In genomic region chr20:49727473-49727872, GRCh38 we compare ENCODE assay signal across 1 cellular context.
TF ChIP-seq lines count a peak whose summit lies in the region.

No MANE protein-coding gene starts in this region.

TF ChIP-seq in GM23338, 12 proteins besides CTCF, POLR2A, EP300 and RAD21 (continued from another document):
- TF ChIP-seq, protein P1, sequence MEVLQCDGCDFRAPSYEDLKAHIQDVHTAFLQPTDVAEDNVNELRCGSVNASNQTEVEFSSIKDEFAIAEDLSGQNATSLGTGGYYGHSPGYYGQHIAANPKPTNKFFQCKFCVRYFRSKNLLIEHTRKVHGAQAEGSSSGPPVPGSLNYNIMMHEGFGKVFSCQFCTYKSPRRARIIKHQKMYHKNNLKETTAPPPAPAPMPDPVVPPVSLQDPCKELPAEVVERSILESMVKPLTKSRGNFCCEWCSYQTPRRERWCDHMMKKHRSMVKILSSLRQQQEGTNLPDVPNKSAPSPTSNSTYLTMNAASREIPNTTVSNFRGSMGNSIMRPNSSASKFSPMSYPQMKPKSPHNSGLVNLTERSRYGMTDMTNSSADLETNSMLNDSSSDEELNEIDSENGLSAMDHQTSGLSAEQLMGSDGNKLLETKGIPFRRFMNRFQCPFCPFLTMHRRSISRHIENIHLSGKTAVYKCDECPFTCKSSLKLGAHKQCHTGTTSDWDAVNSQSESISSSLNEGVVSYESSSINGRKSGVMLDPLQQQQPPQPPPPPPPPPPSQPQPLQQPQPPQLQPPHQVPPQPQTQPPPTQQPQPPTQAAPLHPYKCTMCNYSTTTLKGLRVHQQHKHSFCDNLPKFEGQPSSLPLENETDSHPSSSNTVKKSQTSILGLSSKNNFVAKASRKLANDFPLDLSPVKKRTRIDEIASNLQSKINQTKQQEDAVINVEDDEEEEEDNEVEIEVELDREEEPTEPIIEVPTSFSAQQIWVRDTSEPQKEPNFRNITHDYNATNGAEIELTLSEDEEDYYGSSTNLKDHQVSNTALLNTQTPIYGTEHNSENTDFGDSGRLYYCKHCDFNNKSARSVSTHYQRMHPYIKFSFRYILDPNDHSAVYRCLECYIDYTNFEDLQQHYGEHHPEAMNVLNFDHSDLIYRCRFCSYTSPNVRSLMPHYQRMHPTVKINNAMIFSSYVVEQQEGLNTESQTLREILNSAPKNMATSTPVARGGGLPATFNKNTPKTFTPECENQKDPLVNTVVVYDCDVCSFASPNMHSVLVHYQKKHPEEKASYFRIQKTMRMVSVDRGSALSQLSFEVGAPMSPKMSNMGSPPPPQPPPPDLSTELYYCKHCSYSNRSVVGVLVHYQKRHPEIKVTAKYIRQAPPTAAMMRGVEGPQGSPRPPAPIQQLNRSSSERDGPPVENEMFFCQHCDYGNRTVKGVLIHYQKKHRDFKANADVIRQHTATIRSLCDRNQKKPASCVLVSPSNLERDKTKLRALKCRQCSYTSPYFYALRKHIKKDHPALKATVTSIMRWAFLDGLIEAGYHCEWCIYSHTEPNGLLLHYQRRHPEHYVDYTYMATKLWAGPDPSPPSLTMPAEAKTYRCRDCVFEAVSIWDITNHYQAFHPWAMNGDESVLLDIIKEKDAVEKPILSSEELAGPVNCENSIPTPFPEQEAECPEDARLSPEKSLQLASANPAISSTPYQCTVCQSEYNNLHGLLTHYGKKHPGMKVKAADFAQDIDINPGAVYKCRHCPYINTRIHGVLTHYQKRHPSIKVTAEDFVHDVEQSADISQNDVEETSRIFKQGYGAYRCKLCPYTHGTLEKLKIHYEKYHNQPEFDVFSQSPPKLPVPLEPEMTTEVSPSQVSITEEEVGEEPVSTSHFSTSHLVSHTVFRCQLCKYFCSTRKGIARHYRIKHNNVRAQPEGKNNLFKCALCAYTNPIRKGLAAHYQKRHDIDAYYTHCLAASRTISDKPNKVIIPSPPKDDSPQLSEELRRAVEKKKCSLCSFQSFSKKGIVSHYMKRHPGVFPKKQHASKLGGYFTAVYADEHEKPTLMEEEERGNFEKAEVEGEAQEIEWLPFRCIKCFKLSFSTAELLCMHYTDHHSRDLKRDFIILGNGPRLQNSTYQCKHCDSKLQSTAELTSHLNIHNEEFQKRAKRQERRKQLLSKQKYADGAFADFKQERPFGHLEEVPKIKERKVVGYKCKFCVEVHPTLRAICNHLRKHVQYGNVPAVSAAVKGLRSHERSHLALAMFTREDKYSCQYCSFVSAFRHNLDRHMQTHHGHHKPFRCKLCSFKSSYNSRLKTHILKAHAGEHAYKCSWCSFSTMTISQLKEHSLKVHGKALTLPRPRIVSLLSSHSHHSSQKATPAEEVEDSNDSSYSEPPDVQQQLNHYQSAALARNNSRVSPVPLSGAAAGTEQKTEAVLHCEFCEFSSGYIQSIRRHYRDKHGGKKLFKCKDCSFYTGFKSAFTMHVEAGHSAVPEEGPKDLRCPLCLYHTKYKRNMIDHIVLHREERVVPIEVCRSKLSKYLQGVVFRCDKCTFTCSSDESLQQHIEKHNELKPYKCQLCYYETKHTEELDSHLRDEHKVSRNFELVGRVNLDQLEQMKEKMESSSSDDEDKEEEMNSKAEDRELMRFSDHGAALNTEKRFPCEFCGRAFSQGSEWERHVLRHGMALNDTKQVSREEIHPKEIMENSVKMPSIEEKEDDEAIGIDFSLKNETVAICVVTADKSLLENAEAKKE (CRISPR knock-in tag; IDR thresholded peaks at IDR 0.05), result no peak
- no peak for TF ChIP-seq EZH2 (IDR thresholded peaks at IDR 0.05; ENCODE audit: low read depth, unreplicated experiment)
- no peak for TF ChIP-seq POLR2AphosphoS5 (IDR thresholded peaks at IDR 0.05; ENCODE audit: low read depth)
- no peak for TF ChIP-seq ZNF331 (CRISPR knock-in tag; IDR thresholded peaks at IDR 0.05; ENCODE audit: low read depth)
- TF ChIP-seq STAT1 (IDR thresholded peaks at IDR 0.05; ENCODE audit: unreplicated experiment), result no peak
- no peak for TF ChIP-seq NANOG (IDR thresholded peaks at IDR 0.05; ENCODE audit: borderline replicate concordance)
